ENCODE assay signal across 1 cellular context in the genomic region with DNA sequence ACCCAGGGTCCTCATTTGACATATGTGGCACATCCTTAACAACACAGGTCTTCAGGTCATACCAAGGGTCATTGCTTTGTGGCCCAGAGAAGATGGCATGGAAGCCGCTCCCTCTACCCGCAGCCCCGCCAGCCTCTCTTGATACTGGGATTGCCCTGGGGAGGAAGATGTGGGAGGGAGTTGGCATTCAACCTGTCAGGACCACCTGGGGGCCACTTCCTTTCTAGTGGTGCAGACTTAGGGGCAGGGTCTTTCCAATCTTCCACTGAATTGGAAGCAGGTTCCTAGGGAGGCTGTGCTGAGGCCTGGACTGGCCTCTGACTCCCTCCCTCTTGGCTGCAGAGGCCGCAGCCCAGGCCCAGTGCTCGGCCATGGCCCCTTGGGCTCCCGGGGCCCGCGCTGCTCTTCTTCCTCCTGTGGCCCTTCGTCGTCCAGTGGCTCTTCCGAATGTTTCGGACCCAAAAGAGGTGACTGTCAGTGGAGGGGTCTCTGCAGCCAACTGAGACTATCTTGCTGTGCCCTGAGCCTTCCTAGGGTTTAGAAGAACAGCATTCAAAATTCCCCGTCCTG.
TF ChIP-seq lines count a peak whose summit lies in the region.

No MANE protein-coding gene starts in this region.

TF ChIP-seq in IMR-90, 13 proteins besides CTCF, POLR2A, EP300 and RAD21:
- no peak for TF ChIP-seq SMC3 (IDR thresholded peaks at IDR 0.05; ENCODE audit: low read depth, low read length)
- TF ChIP-seq MAZ (IDR thresholded peaks at IDR 0.05; ENCODE audit: borderline replicate concordance, low read depth, low read length), result no peak
- TF ChIP-seq CHD1 (IDR thresholded peaks at IDR 0.05; ENCODE audit: low read depth, low read length), result no peak
TF ChIP-seq in IMR-90: peak in this region for 0.
